In the genomic region with DNA sequence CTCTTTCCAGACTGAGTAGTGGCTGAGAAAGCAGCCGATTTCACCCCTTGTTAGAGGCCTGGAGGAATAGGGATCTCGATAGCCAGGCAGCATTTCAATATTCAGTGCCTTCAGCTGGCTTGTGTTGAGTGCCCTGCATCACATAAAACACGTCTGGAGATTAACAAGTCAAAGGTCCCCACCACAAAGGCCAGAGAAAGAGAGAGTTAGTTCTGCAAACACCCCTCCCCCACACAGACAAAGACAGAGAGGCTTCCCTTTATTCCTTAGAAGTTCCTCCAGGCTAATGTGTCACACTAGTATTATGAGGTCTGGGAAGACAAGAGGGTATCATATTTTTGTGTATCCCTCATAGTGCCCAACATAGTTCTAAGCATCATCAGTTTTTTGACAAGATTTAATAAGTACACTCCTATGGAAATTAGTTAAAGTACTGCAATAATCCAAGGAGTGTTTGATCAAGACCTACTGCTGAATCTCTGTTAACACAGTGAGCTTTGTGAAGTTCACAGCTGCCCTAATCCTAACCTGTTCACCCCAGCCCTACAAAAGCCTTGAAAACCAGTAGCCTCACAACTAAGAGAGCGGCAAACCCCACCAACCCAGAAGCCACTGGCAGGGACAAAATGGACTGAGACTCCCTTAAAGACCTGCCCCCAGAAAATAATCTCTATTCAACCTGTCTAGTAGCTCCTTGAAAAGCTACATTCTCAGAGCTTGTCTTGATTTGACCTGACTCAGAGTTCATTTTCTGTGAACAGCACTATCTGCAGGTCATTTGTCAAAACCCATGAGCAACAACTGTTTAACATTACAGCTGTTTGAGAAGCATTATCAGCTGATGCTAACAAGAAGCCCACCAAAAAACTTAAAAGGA, we compare ENCODE assay signal across 14 cellular contexts.
DNase-seq lines count a peak whose midpoint lies in the region; TF ChIP-seq lines count a peak whose summit lies in the region.
"Had no signal": no experiment of that assay in that cellular context is flagged by ENCODE, and none has a peak within 500 bp of the region (broad histone marks: within the 10 kb centered on the region; RNA-seq: fewer than 3 reads in every experiment).

No MANE protein-coding gene starts in this region.

- intact Hi-C loops in dorsolateral prefrontal cortex (cut with DNase I): no loop called here

- TF ChIP-seq CTCF in dorsolateral prefrontal cortex (IDR thresholded peaks at IDR 0.05 in 54 of 56, conservative IDR thresholded peaks at IDR 0.05 in 2 of 56; ENCODE audit: low read depth in 1 of 56, partially characterized antibody in 56 of 56): no peak
- TF ChIP-seq CTCF in neural progenitor cell (IDR thresholded peaks at IDR 0.05): no peak

- H3K4me1 ChIP-seq in HAP-1 (peaks cover 18% of the 10 kb centered on the region), neural progenitor cell (peaks cover 50% of the 10 kb centered on the region)
- H3K4me1 ChIP-seq: gastroesophageal sphincter had no signal

- H3K4me3 Mint-ChIP-seq in neural progenitor cell: peak overlapping the region; percentile 61
- H3K4me3 Mint-ChIP-seq: stimulated activated naive CD8-positive, alpha-beta T cell treated with anti-CD3 and anti-CD28 coated beads, Interleukin-15, Interleukin-2, amounts not matched to agents 100 ng/mL and 50 ng/mL, for 24 hours had no signal

- H3K36me3 Mint-ChIP-seq in neural progenitor cell: peaks cover 39% of the 10 kb centered on the region

- in situ Hi-C loops in HAP-1 (cut with MboI; ENCODE audit: low sequenced_read_pairs): no loop called here

- no peak overlapping the region for H3K4me3 ChIP-seq in HAP-1
- no peak overlapping the region for H3K4me3 ChIP-seq in dorsolateral prefrontal cortex
- H3K4me3 ChIP-seq in neural progenitor cell: peak overlapping the region; percentile 34
- H3K4me3 ChIP-seq: BLaER1, gastroesophageal sphincter, lung had no signal

- peak; percentile 93 to 97 for DNase-seq in HAP-1 (ENCODE audit: low spot score in 2 of 2)
- DNase-seq in NOMO-1 treated with DMSO at 0.1 percent for 48 hours (lab: John Stamatoyannopoulos, UW; ENCODE audit: unreplicated experiment): peak; percentile 60
- no peak for DNase-seq in dorsolateral prefrontal cortex
- peak; percentile 88 for DNase-seq in neural progenitor cell (ENCODE audit: low spot score)
- no peak for DNase-seq in NCI-H1436 treated with DMSO at 0.1 percent for 48 hours (lab: John Stamatoyannopoulos, UW)
- no peak for DNase-seq in activated gamma-delta T cell treated with Interleukin-2 at 50 U/mL for 16 hours
- no peak for DNase-seq in NCI-H2171 (lab: John Stamatoyannopoulos, UW)
- DNase-seq in HCEC 1CT: no peak
- DNase-seq: NCI-H345; stimulated activated CD4-positive, alpha-beta T cell treated with anti-CD3 and anti-CD28 coated beads, Interleukin-4, amount 100 ng/mL, for 4 hours had no signal

- H3K27ac Mint-ChIP-seq in neural progenitor cell: peak overlapping the region; percentile 99
- H3K27ac Mint-ChIP-seq: stimulated activated naive CD8-positive, alpha-beta T cell treated with anti-CD3 and anti-CD28 coated beads, Interleukin-15, Interleukin-2, amounts not matched to agents 100 ng/mL and 50 ng/mL, for 24 hours had no signal

- peak overlapping the region; percentile 72 for H3K4me2 ChIP-seq in neural progenitor cell
- H3K4me2 ChIP-seq: BLaER1 had no signal

- H3F3A ChIP-seq in neural progenitor cell (ENCODE audit: low read depth): peaks cover 46% of the 10 kb centered on the region

- H3K36me3 ChIP-seq in HAP-1 (replicated peaks) (no peaks in the 10 kb centered on the region), neural progenitor cell (peaks cover 7% of the 10 kb centered on the region)
- H3K36me3 ChIP-seq: BLaER1, gastroesophageal sphincter had no signal

- no peak overlapping the region for H2AFZ ChIP-seq in neural progenitor cell (replicated peaks)

- no peaks in the 10 kb centered on the region for H3K9me3 ChIP-seq in HAP-1
- H3K9me3 ChIP-seq in neural progenitor cell (ENCODE audit: low read depth): no peaks in the 10 kb centered on the region
- H3K9me3 ChIP-seq: BLaER1, gastroesophageal sphincter had no signal

- no peaks in the 10 kb centered on the region for H4K20me1 ChIP-seq in neural progenitor cell (ENCODE audit: low read depth)
- H4K20me1 ChIP-seq: BLaER1 had no signal

- H3K27me3 ChIP-seq in HAP-1 (ENCODE audit: low read depth) (no peaks in the 10 kb centered on the region), dorsolateral prefrontal cortex (no peaks in the 10 kb centered on the region), neural progenitor cell (no peaks in the 10 kb centered on the region)
- H3K27me3 ChIP-seq: BLaER1, gastroesophageal sphincter had no signal

- H3K27ac ChIP-seq in dorsolateral prefrontal cortex (peak overlapping the region in 48 of 59 donors; percentile 0 to 100 (median 59)), neural progenitor cell (peak overlapping the region; percentile 78)
- H3K27ac ChIP-seq: BLaER1, gastroesophageal sphincter had no signal

- peaks cover 24% of the 10 kb centered on the region for H3K9me3 Mint-ChIP-seq in neural progenitor cell
- H3K9me3 Mint-ChIP-seq: stimulated activated naive CD8-positive, alpha-beta T cell treated with anti-CD3 and anti-CD28 coated beads, Interleukin-15, Interleukin-2, amounts not matched to agents 100 ng/mL and 50 ng/mL, for 24 hours had no signal

- peaks cover 2% of the 10 kb centered on the region for H3K27me3 Mint-ChIP-seq in neural progenitor cell (ENCODE audit: insufficient read depth, low read depth)
- H3K27me3 Mint-ChIP-seq: stimulated activated naive CD8-positive, alpha-beta T cell treated with anti-CD3 and anti-CD28 coated beads, Interleukin-15, Interleukin-2, amounts not matched to agents 100 ng/mL and 50 ng/mL, for 24 hours had no signal

- H3K9ac ChIP-seq in neural progenitor cell: no peak overlapping the region
- H3K9ac ChIP-seq: BLaER1 had no signal

- peaks cover 54% of the 10 kb centered on the region for H3K4me1 Mint-ChIP-seq in neural progenitor cell

- H3K79me2 ChIP-seq in neural progenitor cell (ENCODE audit: low read depth): no peaks in the 10 kb centered on the region

Comparison
In these comparisons a context has a peak if more than half of its experiments do, and no peak if none do; other contexts are left out.
1. DNase-seq: peak in HAP-1 (2 of 2), NOMO-1 treated with DMSO at 0.1 percent for 48 hours (single experiment) and neural progenitor cell (single experiment); none in dorsolateral prefrontal cortex (0 of 10), NCI-H1436 treated with DMSO at 0.1 percent for 48 hours (single experiment), activated gamma-delta T cell treated with Interleukin-2 at 50 U/mL for 16 hours (single experiment), NCI-H2171 (single experiment) and HCEC 1CT (single experiment).